In the genomic region with DNA sequence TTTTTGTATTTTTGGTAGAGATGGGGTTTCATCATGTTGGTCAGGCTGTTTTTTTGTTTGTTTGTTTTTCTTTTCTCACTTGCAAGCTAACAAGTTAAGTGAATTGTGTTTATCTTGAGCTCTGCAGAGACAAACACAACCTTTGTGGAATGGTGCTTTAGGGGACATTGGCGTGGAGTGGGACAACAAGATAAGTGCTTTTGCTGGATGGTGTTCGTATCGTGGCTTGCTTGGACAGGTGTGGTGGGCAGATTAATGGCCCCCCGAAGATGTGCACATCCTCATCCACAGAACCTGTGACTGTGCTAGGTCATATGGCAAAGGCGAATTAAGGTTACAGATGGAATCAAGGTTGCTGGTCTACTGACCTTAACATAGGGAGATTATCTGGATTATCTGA, we compare ENCODE assay signal across 20 cellular contexts. TPM values are rescaled to one million over a fixed set of nuclear protein-coding genes. Genes with fewer than 3 reads are reported as not detected.
DNase-seq lines count a peak whose midpoint lies in the region; TF ChIP-seq lines count a peak whose summit lies in the region.
"Had no signal": no experiment of that assay in that cellular context is flagged by ENCODE, and none has a peak within 500 bp of the region (broad histone marks: within the 10 kb centered on the region; RNA-seq: fewer than 3 reads in every experiment).

No MANE protein-coding gene starts in this region.

- no peak overlapping the region for H3K14ac ChIP-seq in mesenchymal stem cell (ENCODE audit: low read length in 2 of 2)

- no peaks in the 10 kb centered on the region for H3K9me3 Mint-ChIP-seq in activated CD4-positive, alpha-beta T cell treated with anti-CD3 and anti-CD28 coated beads, Interleukin-2, amount 10 ng/mL, durations not matched to agents 24 days and 14 days

- no peak overlapping the region for H3K4me2 ChIP-seq in mesenchymal stem cell (ENCODE audit: low read length, poor library complexity, severe bottlenecking)

- H2AK5ac ChIP-seq in mesenchymal stem cell (ENCODE audit: low read length, severe bottlenecking) = no peak overlapping the region

- H3K27ac ChIP-seq in WERI-Rb-1 = no peak overlapping the region; the same call in 1 of the 2 replicates
- no peak overlapping the region for H3K27ac ChIP-seq in mesenchymal stem cell (ENCODE audit: low read length, poor library complexity, severe bottlenecking)
- H3K27ac ChIP-seq in skeletal muscle tissue (ENCODE audit: low read depth, low read length) = peak overlapping the region; percentile 88
- no peak overlapping the region for H3K27ac ChIP-seq in brain microvascular endothelial cell
- H3K27ac ChIP-seq: breast epithelium, C4-2B, epithelial cell of prostate, parathyroid adenoma had no signal

- H3K36me3 Mint-ChIP-seq in activated CD4-positive, alpha-beta T cell treated with anti-CD3 and anti-CD28 coated beads, Interleukin-2, amount 10 ng/mL, durations not matched to agents 24 days and 14 days (ENCODE audit: low read depth) = peaks cover 46% of the 10 kb centered on the region

- no peak overlapping the region for H3K18ac ChIP-seq in mesenchymal stem cell (ENCODE audit: low read depth in 1 of 2, low read length in 2 of 2)

- H3K23ac ChIP-seq in mesenchymal stem cell (ENCODE audit: low read length in 2 of 2) = no peak overlapping the region

- H3K36me3 ChIP-seq in WERI-Rb-1 (no peaks in the 10 kb centered on the region; the same call in 1 of the 2 replicates), mesenchymal stem cell (ENCODE audit: control insufficient read depth in 1 of 2, insufficient read depth in 2 of 2, low read depth in 1 of 2, low read length in 2 of 2) (peaks cover 24 to 28% of the 10 kb centered on the region in 2 experiments), skeletal muscle tissue (ENCODE audit: control insufficient read depth in 3 of 3, insufficient read depth in 3 of 3, low read length in 3 of 3) (peaks cover 7 to 16% (median 9%) of the 10 kb centered on the region in 3 donors), brain microvascular endothelial cell (replicated peaks) (peaks cover 31% of the 10 kb centered on the region)
- H3K36me3 ChIP-seq: breast epithelium had no signal

- intact Hi-C loops in activated CD4-positive, alpha-beta T cell treated with anti-CD3 and anti-CD28 coated beads, Interleukin-2, amount 10 ng/mL, durations not matched to agents 24 days and 14 days (cut with micrococcal nuclease) = loop anchor here (10.0 kb wide), 2 partner anchors 281 to 639 kb away; a partner anchor contains a TSS

- peak overlapping the region; percentile 22 for H3K27ac Mint-ChIP-seq in activated CD4-positive, alpha-beta T cell treated with anti-CD3 and anti-CD28 coated beads, Interleukin-2, amount 10 ng/mL, durations not matched to agents 24 days and 14 days

- no peak for DNase-seq in activated CD4-positive, alpha-beta T cell treated with anti-CD3 and anti-CD28 coated beads, Interleukin-2, amount 10 ng/mL, durations not matched to agents 24 days and 14 days
- no peak for DNase-seq in activated CD4-positive, alpha-beta T cell treated with anti-CD3 and anti-CD28 coated beads for 1 hour
- peak; percentile 25 for DNase-seq in WERI-Rb-1
- no peak for DNase-seq in mesenchymal stem cell
- no peak for DNase-seq in NOMO-1 treated with dmso at 0.1 percent for 144 hours (lab: John Stamatoyannopoulos, UW; ENCODE audit: unreplicated experiment)
- DNase-seq in brain microvascular endothelial cell = no peak
- no peak for DNase-seq in GM13977 (ENCODE audit: low spot score)
- DNase-seq: dermis blood vessel endothelial cell, foreskin melanocyte, NCI-H1436, NCI-H2171 treated with DMSO at 0.1 percent for 48 hours, Peyer's patch, small intestine had no signal

- peak overlapping the region; percentile 10 for H4K8ac ChIP-seq in mesenchymal stem cell (ENCODE audit: low read length)

- no peaks in the 10 kb centered on the region for H3K27me3 Mint-ChIP-seq in activated CD4-positive, alpha-beta T cell treated with anti-CD3 and anti-CD28 coated beads, Interleukin-2, amount 10 ng/mL, durations not matched to agents 24 days and 14 days

- no peak overlapping the region for H3K4me3 ChIP-seq in WERI-Rb-1 (ENCODE audit: low read depth, low read length)
- no peak overlapping the region for H3K4me3 ChIP-seq in mesenchymal stem cell (ENCODE audit: insufficient read depth in 1 of 2, low read depth in 1 of 2, low read length in 2 of 2)
- no peak overlapping the region for H3K4me3 ChIP-seq in skeletal muscle tissue (ENCODE audit: low read length in 3 of 3)
- H3K4me3 ChIP-seq in brain microvascular endothelial cell (ENCODE audit: low read depth, low read length) = no peak overlapping the region
- H3K4me3 ChIP-seq: breast epithelium, mucosa of descending colon, Peyer's patch, tibial nerve had no signal

- H3K4me3 Mint-ChIP-seq in activated CD4-positive, alpha-beta T cell treated with anti-CD3 and anti-CD28 coated beads, Interleukin-2, amount 10 ng/mL, durations not matched to agents 24 days and 14 days = no peak overlapping the region

- H3K27me3 ChIP-seq in WERI-Rb-1 (ENCODE audit: insufficient read depth, low read depth, severe bottlenecking) = peaks cover 17% of the 10 kb centered on the region
- no peaks in the 10 kb centered on the region for H3K27me3 ChIP-seq in mesenchymal stem cell (ENCODE audit: control insufficient read depth in 1 of 2, insufficient read depth in 1 of 2, low read length in 2 of 2)
- no peaks in the 10 kb centered on the region for H3K27me3 ChIP-seq in skeletal muscle tissue (ENCODE audit: control insufficient read depth in 3 of 3, insufficient read depth in 3 of 3, low read length in 3 of 3)
- H3K27me3 ChIP-seq in brain microvascular endothelial cell (replicated peaks) = no peaks in the 10 kb centered on the region
- H3K27me3 ChIP-seq: breast epithelium, Peyer's patch, tibial nerve had no signal

- no peak overlapping the region for H2BK5ac ChIP-seq in mesenchymal stem cell (ENCODE audit: low read depth, low read length, poor library complexity, severe bottlenecking)

- H2BK12ac ChIP-seq in mesenchymal stem cell (ENCODE audit: low read length in 2 of 2) = no peak overlapping the region

- no peak overlapping the region for H2AFZ ChIP-seq in mesenchymal stem cell (ENCODE audit: low read depth, low read length)
- H2AFZ ChIP-seq: parathyroid adenoma had no signal

- in situ Hi-C loops in brain microvascular endothelial cell (cut with HindIII; ENCODE audit: low pct_ligation_motif_present, low sequenced_read_pairs) = no loop called here
- in situ Hi-C loops in GM13977 (cut with MboI; ENCODE audit: low pct_unique_long_range_greater_than_20kb, low sequenced_read_pairs, unreplicated experiment) = no loop called here

- H3K4ac ChIP-seq in mesenchymal stem cell (ENCODE audit: low read depth in 1 of 2, low read length in 2 of 2) = no peak overlapping the region

- H2BK120ac ChIP-seq in mesenchymal stem cell (ENCODE audit: low read depth, low read length) = no peak overlapping the region

- peaks cover 25% of the 10 kb centered on the region for H3K4me1 ChIP-seq in mesenchymal stem cell (ENCODE audit: control insufficient read depth, insufficient read depth, low read depth, low read length)
- peaks cover 83 to 89% (median 85%) of the 10 kb centered on the region in 3 donors for H3K4me1 ChIP-seq in skeletal muscle tissue (ENCODE audit: control insufficient read depth in 3 of 3, insufficient read depth in 3 of 3, low read length in 3 of 3)

- no peaks in the 10 kb centered on the region for H3K9me3 ChIP-seq in WERI-Rb-1 (ENCODE audit: severe bottlenecking)
- H3K9me3 ChIP-seq in mesenchymal stem cell (ENCODE audit: control insufficient read depth, low read length) = no peaks in the 10 kb centered on the region
- H3K9me3 ChIP-seq in skeletal muscle tissue (ENCODE audit: control insufficient read depth in 3 of 3, low read length in 3 of 3) = no peaks in the 10 kb centered on the region
- H3K9me3 ChIP-seq: breast epithelium, mucosa of descending colon, Peyer's patch, tibial nerve had no signal

- H3K4me1 Mint-ChIP-seq in activated CD4-positive, alpha-beta T cell treated with anti-CD3 and anti-CD28 coated beads, Interleukin-2, amount 10 ng/mL, durations not matched to agents 24 days and 14 days = peaks cover 63% of the 10 kb centered on the region

- TF ChIP-seq CTCF in WERI-Rb-1 (IDR thresholded peaks at IDR 0.05; ENCODE audit: low read depth, low read length) (no peak), brain microvascular endothelial cell (IDR thresholded peaks at IDR 0.05; ENCODE audit: low read depth, low read length, missing control alignments) (no peak), GM13977 (IDR thresholded peaks at IDR 0.05; ENCODE audit: extremely low read depth, insufficient read depth, missing control alignments) (no peak)

- no peak overlapping the region for H4K91ac ChIP-seq in mesenchymal stem cell (ENCODE audit: low read length)

- H3K9ac ChIP-seq in mesenchymal stem cell (ENCODE audit: low read length) (no peak overlapping the region), skeletal muscle tissue (ENCODE audit: low read depth in 1 of 3, low read length in 3 of 3) (no peak overlapping the region)
- H3K9ac ChIP-seq: parathyroid adenoma had no signal

- H3K79me1 ChIP-seq in mesenchymal stem cell (replicated peaks; ENCODE audit: low read length, poor library complexity, severe bottlenecking) = peaks cover 27% of the 10 kb centered on the region

- 93% methylated on average over 5 of the region's 5 CpGs for WGBS in mesenchymal stem cell

- no peak overlapping the region for H2BK15ac ChIP-seq in mesenchymal stem cell (ENCODE audit: low read depth, poor library complexity, severe bottlenecking)

RNA-seq across cellular contexts. Expression of a gene that starts 7.0 kb away (rescaled TPM):
- total RNA-seq in activated CD4-positive, alpha-beta T cell treated with anti-CD3 and anti-CD28 coated beads, Interleukin-2, amount 10 ng/mL, durations not matched to agents 24 days and 14 days = 47.6 and 48.0 TPM in 2 replicates
- polyA plus RNA-seq in mesenchymal stem cell (2013, experiment 1 of 2) = 61.2 TPM
- 58.9 TPM for polyA plus RNA-seq in mesenchymal stem cell (2013, experiment 2 of 2)
- 10.4 TPM for total RNA-seq in skeletal muscle tissue
